Comparison of ENCODE assay signal across 26 cellular contexts in genomic region chr1:43614211-43614610, GRCh38.
"Had no signal": no experiment of that assay in that cellular context is flagged by ENCODE, and none has a peak within 500 bp of the region (broad histone marks: within the 10 kb centered on the region; RNA-seq: fewer than 3 reads in every experiment).

No MANE protein-coding gene starts in this region.

- H3K79me2 ChIP-seq: hepatocyte had no signal

- ATAC-seq: effector memory CD8-positive, alpha-beta T cell; esophagus mucosa; gastrocnemius medialis; left cardiac atrium; left lung; left ventricle myocardium superior had no signal

- H2AFZ ChIP-seq: hepatocyte had no signal

- H3K4me2 ChIP-seq: hepatocyte had no signal

- DNase-seq: cerebellar nuclear complex; effector CD8-positive, alpha-beta T cell; effector memory CD8-positive, alpha-beta T cell; endodermal cell; erythroblast; esophagus squamous epithelium; foreskin fibroblast; foreskin melanocyte; gastrocnemius medialis; glutamatergic neuron; head of caudate nucleus; hypothalamus; immature natural killer cell; islet precursor cell; left cardiac atrium; left ventricle myocardium superior; mammary epithelial cell; mesendoderm; midbrain had no signal

- H3K4me1 ChIP-seq: esophagus squamous epithelium, gastrocnemius medialis, left lung had no signal

- H3K27ac Mint-ChIP-seq: effector memory CD8-positive, alpha-beta T cell; immature natural killer cell; memory B cell had no signal

- H3K4me3 ChIP-seq: coronary artery, esophagus squamous epithelium, gastrocnemius medialis, hepatocyte, left lung, lung had no signal

- H3K36me3 Mint-ChIP-seq: immature natural killer cell, memory B cell had no signal

- H3K27ac ChIP-seq: coronary artery, epithelial cell of prostate, esophagus squamous epithelium, gastrocnemius medialis, hepatocyte, left lung had no signal

- H3K4me1 Mint-ChIP-seq: endodermal cell, immature natural killer cell, memory B cell had no signal

- H3K9me3 Mint-ChIP-seq: effector memory CD8-positive, alpha-beta T cell; endodermal cell; immature natural killer cell had no signal

- H3K36me3 ChIP-seq: gastrocnemius medialis had no signal

- H3K4me3 Mint-ChIP-seq: effector memory CD8-positive, alpha-beta T cell; endodermal cell; immature natural killer cell; memory B cell had no signal

- H3K27me3 ChIP-seq: esophagus squamous epithelium, gastrocnemius medialis, hepatocyte, left lung had no signal

- H3K9me3 ChIP-seq: esophagus squamous epithelium, gastrocnemius medialis, left lung had no signal
